Comparison of ENCODE assay signal across 38 cellular contexts in genomic region chr3:193416629-193417028, GRCh38. TPM values are rescaled to one million over a fixed set of nuclear protein-coding genes. Genes with fewer than 3 reads are reported as not detected.
"Had no signal": no experiment of that assay in that cellular context is flagged by ENCODE, and none has a peak within 500 bp of the region (broad histone marks: within the 10 kb centered on the region; RNA-seq: fewer than 3 reads in every experiment).

No MANE protein-coding gene starts in this region.

- DNase-seq: Karpas-422, Kasumi-1, MG63, MM.1S, MV-4-11, NCI-H1048, NCI-H1092, NCI-H1092 treated with DMSO at 0.1 percent for 48 hours, NCI-H1105, NCI-H1105 treated with DMSO at 0.1 percent for 48 hours, NCI-H1417, NCI-H1417 treated with DMSO at 0.1 percent for 48 hours, NCI-H1436, NCI-H1436 treated with DMSO at 0.1 percent for 48 hours, NCI-H146, NCI-H1694, NCI-H1694 treated with DMSO at 0.1 percent for 48 hours, NCI-H187, NCI-H187 treated with DMSO at 0.1 percent for 48 hours, NCI-H1930, NCI-H2029, NCI-H2029 treated with DMSO at 0.1 percent for 48 hours, NCI-H2081, NCI-H2081 treated with DMSO at 0.1 percent for 48 hours, NCI-H2107, NCI-H2171, NCI-H2171 treated with DMSO at 0.1 percent for 48 hours, NCI-H2227 treated with DMSO at 0.1 percent for 48 hours, NCI-H226, NCI-H345, NCI-H446, NCI-H446 treated with DMSO at 0.1 percent for 48 hours, NCI-H510A had no signal

- H3K4me3 ChIP-seq: MG63 had no signal

- H3K27ac ChIP-seq: KMS-11 had no signal

- H3K36me3 ChIP-seq: MG63 had no signal

RNA-seq across cellular contexts. Expression of gene ATP13A5, which starts 38.1 kb away (rescaled TPM):
- total RNA-seq: LHCN-M2, M059J, MCF 10A, NCI-H460 had no signal
